8 cellular contexts compared by ENCODE assay signal in genomic region chr1:206384029-206384812, GRCh38.
DNase-seq lines count a peak whose midpoint lies in the region; TF ChIP-seq lines count a peak whose summit lies in the region.
"Not testable (repeated sequence)": the region's sequence is repeated elsewhere in the genome, so short reads cannot be mapped to it uniquely, and the experiment has no call there.

No MANE protein-coding gene starts in this region.

- not testable (repeated sequence) for H3K27me3 Mint-ChIP-seq in activated T-helper 1 cell treated with anti-CD3 and anti-CD28 coated beads, Interleukin-12 subunit alpha, Interleukin-12 subunit beta, Interleukin-2, Interleukin-4 antibody, amounts not matched to agents 30 ng/mL and 10 ng/mL and 1 ng/mL, durations not matched to agents 14 hours and 24 hours and 36 hours (ENCODE audit: insufficient read depth); endothelial cell (ENCODE audit: unreplicated experiment); progenitor cell of endocrine pancreas

- not testable (repeated sequence) for H2AFZ ChIP-seq in MM.1S (ENCODE audit: low read length)

- not testable (repeated sequence) for H3K27ac ChIP-seq in A673 (ENCODE audit: low read depth, low read length, poor library complexity, severe bottlenecking); MM.1S (ENCODE audit: low read length)

- H3K4me1 Mint-ChIP-seq in activated T-helper 1 cell treated with anti-CD3 and anti-CD28 coated beads, Interleukin-12 subunit alpha, Interleukin-12 subunit beta, Interleukin-2, Interleukin-4 antibody, amounts not matched to agents 30 ng/mL and 10 ng/mL and 1 ng/mL, durations not matched to agents 14 hours and 24 hours and 36 hours (ENCODE audit: low read depth); endothelial cell (ENCODE audit: unreplicated experiment); progenitor cell of endocrine pancreas (ENCODE audit: low read depth): not testable (repeated sequence)

- not testable (repeated sequence) for H3K9me3 ChIP-seq in A673 (ENCODE audit: low read depth, low read length, poor library complexity, severe bottlenecking); MM.1S (replicated peaks; ENCODE audit: insufficient read depth, low read length)

- not testable (repeated sequence) for H4K20me1 ChIP-seq in MM.1S (ENCODE audit: insufficient read depth, low read length)

- not testable (repeated sequence) for BruUV-seq in A673 (replicated peaks; lab: Mats Ljungman, UMichigan)

- intact Hi-C loops in A673 (cut with micrococcal nuclease; ENCODE audit: unreplicated experiment); activated T-helper 1 cell treated with anti-CD3 and anti-CD28 coated beads, Interleukin-12 subunit alpha, Interleukin-12 subunit beta, Interleukin-2, Interleukin-4 antibody, amounts not matched to agents 30 ng/mL and 10 ng/mL and 1 ng/mL, durations not matched to agents 14 hours and 24 hours and 36 hours (cut with micrococcal nuclease): not testable (repeated sequence)

- H3F3A ChIP-seq in MM.1S (ENCODE audit: insufficient read depth, low read length), result not testable (repeated sequence)

- not testable (repeated sequence) for H3K36me3 ChIP-seq in A673 (ENCODE audit: insufficient read depth, low read length, poor library complexity, severe bottlenecking); MM.1S (replicated peaks; ENCODE audit: insufficient read depth, low read length)

- H3K9ac ChIP-seq in MM.1S (ENCODE audit: low read length), result not testable (repeated sequence)

- not testable (repeated sequence) for H3K27me3 ChIP-seq in A673 (replicated peaks; ENCODE audit: insufficient read depth, low read depth, low read length, poor library complexity); MM.1S (replicated peaks; ENCODE audit: insufficient read depth, low read length)

- CTCF ChIA-PET in A673 (lab: Charles Lee), result not testable (repeated sequence)

- not testable (repeated sequence) for H3K4me3 ChIP-seq in A673 (ENCODE audit: low read depth, low read length, poor library complexity, severe bottlenecking); GM12865 (ENCODE audit: low read depth, low read length); MM.1S (ENCODE audit: low read length)

- peak; percentile 54 for DNase-seq in A673 (ENCODE audit: low spot score)
- peak; percentile 46 for DNase-seq in GM12865 (ENCODE audit: low read depth)
- DNase-seq in MM.1S, result peak; percentile 5
- DNase-seq in SHP77 (lab: John Stamatoyannopoulos, UW), result peak; percentile 15 to 20
- DNase-seq in activated T-helper 1 cell treated with anti-CD3 and anti-CD28 coated beads, Interleukin-12 subunit alpha, Interleukin-12 subunit beta, Interleukin-2, Interleukin-4 antibody, amounts not matched to agents 30 ng/mL and 10 ng/mL and 1 ng/mL, durations not matched to agents 14 hours and 24 hours and 36 hours (ENCODE audit: low spot score), result peak; percentile 61
- peak; percentile 17 for DNase-seq in endothelial cell (ENCODE audit: low spot score)
- peak; percentile 36 for DNase-seq in islet precursor cell
- not testable (repeated sequence) for DNase-seq in progenitor cell of endocrine pancreas (ENCODE audit: low spot score, unreplicated experiment)

- H3K4me1 ChIP-seq in A673 (ENCODE audit: insufficient read depth, low read length, poor library complexity, severe bottlenecking); MM.1S (ENCODE audit: low read length): not testable (repeated sequence)

- H3K4me2 ChIP-seq in MM.1S (ENCODE audit: low read depth, low read length), result not testable (repeated sequence)

- H3K79me2 ChIP-seq in MM.1S (ENCODE audit: low read length), result not testable (repeated sequence)

- not testable (repeated sequence) for H3K4me3 Mint-ChIP-seq in activated T-helper 1 cell treated with anti-CD3 and anti-CD28 coated beads, Interleukin-12 subunit alpha, Interleukin-12 subunit beta, Interleukin-2, Interleukin-4 antibody, amounts not matched to agents 30 ng/mL and 10 ng/mL and 1 ng/mL, durations not matched to agents 14 hours and 24 hours and 36 hours; endothelial cell (ENCODE audit: unreplicated experiment); progenitor cell of endocrine pancreas (ENCODE audit: low read depth)

- not testable (repeated sequence) for H3K36me3 Mint-ChIP-seq in activated T-helper 1 cell treated with anti-CD3 and anti-CD28 coated beads, Interleukin-12 subunit alpha, Interleukin-12 subunit beta, Interleukin-2, Interleukin-4 antibody, amounts not matched to agents 30 ng/mL and 10 ng/mL and 1 ng/mL, durations not matched to agents 14 hours and 24 hours and 36 hours (ENCODE audit: low read depth); endothelial cell (ENCODE audit: low read depth, unreplicated experiment); progenitor cell of endocrine pancreas (ENCODE audit: insufficient read depth)

- not testable (repeated sequence) for H3K9me2 ChIP-seq in MM.1S (replicated peaks; ENCODE audit: insufficient read depth, low read length)

- POLR2A ChIA-PET in A673 (lab: Charles Lee; ENCODE audit: low non-redundant PET), result not testable (repeated sequence)

- TF ChIP-seq CTCF in A673 (conservative IDR thresholded peaks at IDR 0.05; ENCODE audit: low read depth, low read length), result peak; percentile 27; the same call in 1 of the 2 replicates
- TF ChIP-seq CTCF in GM12865 (IDR thresholded peaks at IDR 0.05; ENCODE audit: insufficient read depth, low read depth, low read length, missing control alignments), result peak; percentile 37
- TF ChIP-seq CTCF in MM.1S (IDR thresholded peaks at IDR 0.05; ENCODE audit: low read length), result peak; percentile 8; the same call in 1 of the 2 replicates
- TF ChIP-seq CTCF in endothelial cell (IDR thresholded peaks at IDR 0.05; ENCODE audit: unreplicated experiment), result not testable (repeated sequence)
- TF ChIP-seq CTCF in progenitor cell of endocrine pancreas (IDR thresholded peaks at IDR 0.05; ENCODE audit: unreplicated experiment), result peak; percentile 29

- not testable (repeated sequence) for H3K9me3 Mint-ChIP-seq in activated T-helper 1 cell treated with anti-CD3 and anti-CD28 coated beads, Interleukin-12 subunit alpha, Interleukin-12 subunit beta, Interleukin-2, Interleukin-4 antibody, amounts not matched to agents 30 ng/mL and 10 ng/mL and 1 ng/mL, durations not matched to agents 14 hours and 24 hours and 36 hours; endothelial cell (ENCODE audit: unreplicated experiment); progenitor cell of endocrine pancreas (ENCODE audit: low read depth)

- H3K27ac Mint-ChIP-seq in activated T-helper 1 cell treated with anti-CD3 and anti-CD28 coated beads, Interleukin-12 subunit alpha, Interleukin-12 subunit beta, Interleukin-2, Interleukin-4 antibody, amounts not matched to agents 30 ng/mL and 10 ng/mL and 1 ng/mL, durations not matched to agents 14 hours and 24 hours and 36 hours, result peak overlapping the region; percentile 6
- H3K27ac Mint-ChIP-seq in endothelial cell (ENCODE audit: unreplicated experiment); progenitor cell of endocrine pancreas: not testable (repeated sequence)
